8 cellular contexts compared by ENCODE assay signal in genomic region chr14:80211143-80212024, GRCh38. TPM values are rescaled to one million over a fixed set of nuclear protein-coding genes. Genes with fewer than 3 reads are reported as not detected.
DNase-seq lines count a peak whose midpoint lies in the region; ATAC-seq and TF ChIP-seq lines count a peak whose summit lies in the region.

Gene DIO2, minus strand, starts transcription at chr14:80211504. Its CDS starts 32 bp downstream, at chr14:80211472.

- peak within 1 kb of the TSS; percentile 91 for H2AFZ ChIP-seq in ACC112 (ENCODE audit: low read length, unreplicated experiment)

- no peaks in the 10 kb centered on the region for H3K9me3 Mint-ChIP-seq in nephron

- H3K4me3 ChIP-seq in ACC112 (ENCODE audit: low read depth, low read length) = peak within 1 kb of the TSS; percentile 85
- peak within 1 kb of the TSS; percentile 0 for H3K4me3 ChIP-seq in epithelial cell of esophagus (ENCODE audit: low read length)

- ATAC-seq in HG03280 (IDR thresholded peaks at IDR 0.05; ENCODE audit: unreplicated experiment) (no peak), GM21737 (IDR thresholded peaks at IDR 0.05; ENCODE audit: unreplicated experiment) (no peak)

- peaks cover 17% of the 10 kb centered on the region for H3K4me1 ChIP-seq in ACC112 (ENCODE audit: control insufficient read depth, insufficient read depth, low read length, unreplicated experiment)

- H3K27ac Mint-ChIP-seq in nephron = no peak within 1 kb of the TSS

- DNase-seq in LHCN-M2 (ENCODE audit: low read depth) (peak; percentile 70), epithelial cell of esophagus (ENCODE audit: low read depth) (peak; percentile 18), T-helper 2 cell (no peak), RPMI8226 (no peak)

- no peaks in the 10 kb centered on the region for H3K36me3 ChIP-seq in ACC112 (ENCODE audit: insufficient read depth, low read length)

- TF ChIP-seq CTCF in epithelial cell of esophagus (IDR thresholded peaks at IDR 0.05; ENCODE audit: insufficient read depth, low read depth, low read length, missing control alignments) (no peak), nephron (IDR thresholded peaks at IDR 0.05; ENCODE audit: unreplicated experiment in 3 of 3) (no peak)

- H3K27me3 Mint-ChIP-seq in nephron (ENCODE audit: low read depth) = peaks cover 11% of the 10 kb centered on the region

- H3K27me3 ChIP-seq in ACC112 (ENCODE audit: insufficient read depth, low read length) = peaks cover 8% of the 10 kb centered on the region; the same call in 1 of the 2 replicates

- H3K27ac ChIP-seq in ACC112 (ENCODE audit: low read depth, low read length) = no peak within 1 kb of the TSS

- H3K4me1 Mint-ChIP-seq in nephron = peaks cover 12% of the 10 kb centered on the region

- H3K36me3 Mint-ChIP-seq in nephron (ENCODE audit: low read depth) = no peaks in the 10 kb centered on the region

- H3K79me2 ChIP-seq in ACC112 (ENCODE audit: control insufficient read depth, insufficient read depth, low read length, unreplicated experiment) = no peaks in the 10 kb centered on the region

- H3K4me3 Mint-ChIP-seq in nephron = peak within 1 kb of the TSS; percentile 45 to 75 (median 61)

RNA-seq across cellular contexts. Expression of gene DIO2, which starts in this region (rescaled TPM):
- total RNA-seq in LHCN-M2 (2014; rRNA removed) = 0.38 and 1.3 TPM in 2 replicates
- polyA plus RNA-seq in LHCN-M2 (2012) = 0.47 TPM

Comparison
In these comparisons a context has a peak if more than half of its experiments do, and no peak if none do; other contexts are left out.
1. DNase-seq: peak in LHCN-M2 (single experiment) and epithelial cell of esophagus (single experiment); none in T-helper 2 cell (0 of 5) and RPMI8226 (single experiment).